Comparison of ENCODE assay signal across 8 cellular contexts in the genomic region with DNA sequence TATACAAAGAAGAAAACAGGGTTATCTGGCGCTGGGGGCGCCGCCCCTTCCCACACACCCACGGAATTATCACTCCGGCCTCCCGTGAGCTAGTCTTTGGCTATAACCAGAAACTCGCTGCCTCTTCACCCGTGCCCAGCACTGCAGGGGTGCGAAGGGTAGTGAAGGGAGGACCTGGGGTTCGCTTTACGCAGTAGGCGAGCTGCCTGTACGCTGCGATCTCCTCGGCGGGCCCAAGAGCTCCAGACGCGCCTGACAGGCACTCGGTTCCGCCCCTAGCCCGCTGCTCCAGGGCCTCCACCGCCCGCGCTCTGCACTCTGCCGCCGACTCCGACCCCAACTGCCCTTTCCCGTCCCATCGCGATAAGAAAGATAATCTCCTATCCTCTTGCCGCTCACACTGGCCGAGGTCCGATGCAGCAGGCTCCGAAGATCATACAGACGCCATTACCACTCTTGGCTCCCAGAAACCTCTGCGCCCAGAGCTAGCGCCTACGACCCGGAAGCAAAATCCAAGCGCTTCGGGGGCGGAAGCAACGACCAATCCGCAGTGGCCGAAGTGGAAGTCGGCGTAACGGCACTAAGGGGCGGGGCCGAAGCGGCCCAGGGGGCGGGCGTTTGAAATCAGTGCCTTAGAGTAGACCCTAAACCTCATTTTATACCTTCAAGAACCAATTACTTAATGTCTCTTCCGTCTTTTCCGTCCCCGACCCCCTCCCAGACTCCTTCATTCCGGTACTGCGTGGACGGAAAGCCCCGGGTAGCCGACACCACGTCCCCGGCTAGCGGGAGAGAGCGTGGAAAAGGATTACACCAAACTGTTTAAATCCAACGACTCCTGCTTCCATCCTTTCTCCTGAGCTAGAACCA. TPM values are rescaled to one million over a fixed set of nuclear protein-coding genes. Genes with fewer than 3 reads are reported as not detected.
DNase-seq lines count a peak whose midpoint lies in the region; ATAC-seq, FAIRE-seq and TF ChIP-seq lines count a peak whose summit lies in the region.

Gene CWC15, minus strand, starts transcription at position 458 of the 870 bp plus-strand sequence. CDS start 1,371 bp downstream, outside the sequence.
Gene KDM4D, plus strand, starts transcription at position 611 of the 870 bp plus-strand sequence. CDS start 23,664 bp downstream, outside the sequence.

- H3K9me3 ChIP-seq in vagina = no peaks in the 10 kb centered on the region

- FAIRE-seq in GM18507 (lab: Jason Lieb, UNC) = peak; percentile 97

- TF ChIP-seq POLR2A in vagina (IDR thresholded peaks at IDR 0.05) = peak in 1 of 2 donors; percentile 33

- intact Hi-C loops in vagina (cut with DNase I) = loop anchor here (10.0 kb wide), 1 partner anchor 171 kb away; no protein-coding TSS in a partner anchor

- peaks cover 0 to 34% of the 10 kb centered on the region in 2 donors for H3K36me3 ChIP-seq in vagina

- TF ChIP-seq CTCF in astrocyte of the cerebellum (IDR thresholded peaks at IDR 0.05; ENCODE audit: low read depth, low read length, missing control alignments) (no peak), vagina (IDR thresholded peaks at IDR 0.05) (peak in 1 of 3 experiments; percentile 36)

- peak; percentile 100 for ATAC-seq in HG02973 (IDR thresholded peaks at IDR 0.05; ENCODE audit: unreplicated experiment)

- H3K4me1 ChIP-seq in vagina = peaks cover 17% of the 10 kb centered on the region

- in situ Hi-C loops in astrocyte of the cerebellum (cut with HindIII; ENCODE audit: low sequenced_read_pairs) = no loop called here

- DNase-seq in GM18507 (ENCODE audit: extremely low spot score, insufficient read length, low read depth) (peak; percentile 89), NCI-H1930 (lab: John Stamatoyannopoulos, UW) (peak; percentile 85 to 91), T-helper 22 cell (ENCODE audit: low read depth) (peak; percentile 88), astrocyte of the cerebellum (ENCODE audit: low read depth) (peak; percentile 79), hepatic stellate cell (ENCODE audit: low spot score) (peak; percentile 95), putamen (ENCODE audit: low spot score) (peak; percentile 97), vagina (ENCODE audit: extremely low spot score in 2 of 2) (peak in 1 of 2 donors; percentile 95)

- peak within 1 kb of the TSS; percentile 81 for H3K27ac ChIP-seq in vagina

- H3K4me3 ChIP-seq in astrocyte of the cerebellum (ENCODE audit: low read depth, low read length) (peak within 1 kb of the TSS; percentile 89), vagina (peak within 1 kb of the TSS; percentile 82 to 96)

- no peaks in the 10 kb centered on the region for H3K27me3 ChIP-seq in vagina

RNA-seq across cellular contexts. Expression of gene CWC15, which starts in this region (rescaled TPM):
- 38.1 TPM for total RNA-seq in vagina

RNA-seq across cellular contexts. Expression of gene KDM4D, which starts in this region (rescaled TPM):
- 0.25 TPM for total RNA-seq in vagina
